ENCODE assay signal across 1 cellular context in genomic region chr19:13020002-13020414, GRCh38.
TF ChIP-seq lines count a peak whose summit lies in the region.

No MANE protein-coding gene starts in this region.

TF ChIP-seq in HepG2, 621 proteins besides CTCF, POLR2A, EP300 and RAD21:
- no peak for TF ChIP-seq ZFX (CRISPR knock-in tag; IDR thresholded peaks at IDR 0.05; ENCODE audit: low read depth)
